Comparison of ENCODE assay signal across 8 cellular contexts in the genomic region with DNA sequence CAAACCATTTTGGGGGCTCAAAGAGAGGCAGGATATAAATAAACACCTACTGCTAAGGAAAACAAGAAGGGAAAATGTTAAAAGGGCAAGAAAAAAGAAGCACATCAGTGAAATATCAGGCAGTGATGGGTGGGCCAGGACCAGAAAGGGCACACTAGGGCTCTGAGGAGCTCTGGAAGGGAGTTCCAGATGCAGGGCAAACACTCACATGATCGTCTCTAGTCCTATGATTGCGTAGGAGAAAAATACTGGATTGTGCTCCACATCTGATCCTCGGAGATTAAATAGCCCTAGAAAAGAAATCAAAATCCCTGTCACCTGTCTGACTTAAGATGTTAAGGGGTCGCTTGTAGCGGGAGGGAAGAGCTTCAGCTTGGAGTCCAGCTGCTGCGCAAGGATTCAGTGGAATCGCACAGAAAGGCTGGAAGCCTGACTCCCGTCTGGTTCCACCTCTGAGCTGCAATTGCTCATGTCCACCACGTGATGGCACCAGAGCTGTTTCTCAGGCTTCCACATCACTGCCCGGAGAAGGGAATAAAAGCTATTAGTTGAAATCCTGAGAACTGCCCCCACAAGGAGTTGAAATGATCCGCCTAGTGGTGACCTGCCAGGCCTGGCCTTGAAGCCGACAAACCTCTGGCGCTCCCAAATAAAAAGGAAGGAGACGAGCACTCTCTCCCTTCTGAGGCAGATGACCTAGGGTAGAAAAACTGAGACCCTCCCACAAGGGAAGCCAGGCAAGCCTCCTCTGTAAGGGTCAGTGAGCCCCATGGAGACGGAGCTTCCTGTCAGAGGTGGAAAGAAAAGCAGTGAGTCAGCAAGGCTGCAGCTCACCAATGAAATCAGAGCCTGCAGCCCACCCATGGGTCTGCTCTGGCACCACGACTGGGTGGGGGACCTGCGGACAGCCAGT.
DNase-seq lines count a peak whose midpoint lies in the region; ATAC-seq and TF ChIP-seq lines count a peak whose summit lies in the region.

No MANE protein-coding gene starts in this region.

- no peak overlapping the region for H3K4me3 ChIP-seq in WERI-Rb-1 (ENCODE audit: low read depth, low read length)

- no peaks in the 10 kb centered on the region for H3K9me3 ChIP-seq in WERI-Rb-1 (ENCODE audit: severe bottlenecking)

- ATAC-seq in GM18499 (IDR thresholded peaks at IDR 0.05; ENCODE audit: insufficient read depth, unreplicated experiment) (peak; percentile 66), HG02973 (IDR thresholded peaks at IDR 0.05; ENCODE audit: unreplicated experiment) (peak; percentile 83)

- H3K27me3 ChIP-seq in WERI-Rb-1 (ENCODE audit: insufficient read depth, low read depth, severe bottlenecking), result no peaks in the 10 kb centered on the region

- H3K27ac ChIP-seq in 22Rv1 (no peak overlapping the region), WERI-Rb-1 (peak overlapping the region; percentile 23), caudate nucleus (ENCODE audit: low read depth, low read length) (peak overlapping the region; percentile 81)

- TF ChIP-seq CTCF in 22Rv1 (IDR thresholded peaks at IDR 0.05) (peak; percentile 92), WERI-Rb-1 (IDR thresholded peaks at IDR 0.05; ENCODE audit: low read depth, low read length) (peak; percentile 89)

- DNase-seq in NCI-H2107 treated with DMSO at 0.1 percent for 48 hours (lab: John Stamatoyannopoulos, UW; ENCODE audit: unreplicated experiment) (peak; percentile 51), WERI-Rb-1 (peak; percentile 81), caudate nucleus (lab: John Stamatoyannopoulos, UW) (peak in 59 of 61 donors; percentile 33 to 93 (median 73)), islet precursor cell (peak; percentile 95)
- peak; percentile 19 to 32 for DNase-seq in stimulated activated CD4-positive, alpha-beta T cell treated with anti-CD3 and anti-CD28 coated beads, Interleukin-15, amount 100 ng/mL, for 1 hour (ENCODE audit: low read depth in 1 of 2, low spot score in 1 of 2)

- peaks cover 39% of the 10 kb centered on the region for H3K36me3 ChIP-seq in WERI-Rb-1

Comparison
In these comparisons a context has a peak if more than half of its experiments do, and no peak if none do; other contexts are left out.
1. DNase-seq: peak in every context shown above with its lines; median percentile 95 in islet precursor cell; 81 in WERI-Rb-1; 73 in caudate nucleus; 51 in NCI-H2107 treated with DMSO at 0.1 percent for 48 hours; 26 in stimulated activated CD4-positive, alpha-beta T cell treated with anti-CD3 and anti-CD28 coated beads, Interleukin-15, amount 100 ng/mL, for 1 hour.